In the genomic region with DNA sequence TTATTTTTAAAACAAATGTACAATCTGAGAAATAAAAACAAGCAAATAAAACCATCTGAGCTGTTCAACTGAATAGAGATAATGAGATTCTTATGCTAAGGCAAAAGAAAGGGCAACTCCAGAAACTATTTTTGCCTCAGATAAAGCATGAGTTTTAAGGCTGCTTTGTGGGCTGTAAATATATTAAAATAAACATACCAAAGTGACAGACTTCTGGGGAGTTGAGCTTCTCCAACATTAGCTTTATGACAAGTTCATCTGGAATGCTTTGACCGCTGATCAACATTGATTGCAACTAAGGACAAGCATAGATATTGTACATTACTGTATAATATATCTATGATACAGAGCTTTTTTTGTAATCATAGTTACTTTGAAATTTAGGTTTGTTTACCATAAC, we compare ENCODE assay signal across 24 cellular contexts. TPM values are rescaled to one million over a fixed set of nuclear protein-coding genes. Genes with fewer than 3 reads are reported as not detected.
DNase-seq lines count a peak whose midpoint lies in the region; ATAC-seq and TF ChIP-seq lines count a peak whose summit lies in the region.
"Had no signal": no experiment of that assay in that cellular context is flagged by ENCODE, and none has a peak within 500 bp of the region (broad histone marks: within the 10 kb centered on the region; RNA-seq: fewer than 3 reads in every experiment).

No MANE protein-coding gene starts in this region.

- DNase-seq in A172 (ENCODE audit: low spot score) = peak; percentile 32
- DNase-seq in HFFc6 = peak; percentile 41
- peak; percentile 53 for DNase-seq in astrocyte of the hippocampus (ENCODE audit: low read depth, low spot score)
- peak; percentile 32 for DNase-seq in fibroblast of villous mesenchyme (ENCODE audit: low read depth)
- DNase-seq in SHP77 treated with DMSO at 0.1 percent for 48 hours (lab: John Stamatoyannopoulos, UW) = no peak
- no peak for DNase-seq in DMS79 treated with DMSO at 0.1 percent for 48 hours (lab: John Stamatoyannopoulos, UW)
- DNase-seq: activated T-cell treated with anti-CD3 and anti-CD28 coated beads, Interleukin-2, amount 50 U/mL, for 48 hours; aorta; cerebellar nuclear complex; COR-L47; Karpas-422; NCI-H1694 treated with DMSO at 0.1 percent for 48 hours; NCI-H2171; NCI-H69; nephron progenitor cell; substantia nigra; upper lobe of left lung had no signal

- no peak overlapping the region for H3K4me3 ChIP-seq in fibroblast of villous mesenchyme (ENCODE audit: low read depth, low read length)
- H3K4me3 ChIP-seq: BLaER1, gastroesophageal sphincter, GM12878, SJSA1, upper lobe of left lung had no signal

- no peaks in the 10 kb centered on the region for H3K9me3 Mint-ChIP-seq in HFFc6
- no peaks in the 10 kb centered on the region for H3K9me3 Mint-ChIP-seq in activated T-helper 17 cell treated with anti-CD3 and anti-CD28 coated beads, Interleukin-2, amount 50 U/mL, for 72 hours
- H3K9me3 Mint-ChIP-seq: activated naive CD4-positive, alpha-beta T cell treated with anti-CD3 and anti-CD28 coated beads, Interleukin-2, amount 50 U/mL, for 24 hours had no signal

- peaks cover 21% of the 10 kb centered on the region for H3K4me1 Mint-ChIP-seq in HFFc6 (ENCODE audit: low read depth)
- H3K4me1 Mint-ChIP-seq in activated T-helper 17 cell treated with anti-CD3 and anti-CD28 coated beads, Interleukin-2, amount 50 U/mL, for 72 hours = no peaks in the 10 kb centered on the region
- H3K4me1 Mint-ChIP-seq: activated naive CD4-positive, alpha-beta T cell treated with anti-CD3 and anti-CD28 coated beads, Interleukin-2, amount 50 U/mL, for 24 hours; nephron progenitor cell had no signal

- no peak overlapping the region for H3K27ac Mint-ChIP-seq in HFFc6
- H3K27ac Mint-ChIP-seq in activated T-helper 17 cell treated with anti-CD3 and anti-CD28 coated beads, Interleukin-2, amount 50 U/mL, for 72 hours = no peak overlapping the region
- H3K27ac Mint-ChIP-seq: activated naive CD4-positive, alpha-beta T cell treated with anti-CD3 and anti-CD28 coated beads, Interleukin-2, amount 50 U/mL, for 24 hours; nephron progenitor cell had no signal

- no peaks in the 10 kb centered on the region for H3K36me3 Mint-ChIP-seq in HFFc6 (ENCODE audit: low read depth)
- peaks cover 24% of the 10 kb centered on the region for H3K36me3 Mint-ChIP-seq in activated T-helper 17 cell treated with anti-CD3 and anti-CD28 coated beads, Interleukin-2, amount 50 U/mL, for 72 hours (ENCODE audit: low read depth)

- TF ChIP-seq CTCF in HFFc6 (IDR thresholded peaks at IDR 0.05) (no peak), fibroblast of villous mesenchyme (IDR thresholded peaks at IDR 0.05; ENCODE audit: insufficient read depth, low read depth, low read length) (no peak)

- ATAC-seq in activated T-helper 17 cell treated with anti-CD3 and anti-CD28 coated beads, Interleukin-2, amount 50 U/mL, for 72 hours (replicated peaks) = no peak
- ATAC-seq in GM18873 (IDR thresholded peaks at IDR 0.05; ENCODE audit: low FRiP score, unreplicated experiment) = no peak
- ATAC-seq: gastroesophageal sphincter, GM12878 had no signal

- H3K27me3 Mint-ChIP-seq in HFFc6 (ENCODE audit: insufficient read depth) = no peaks in the 10 kb centered on the region
- H3K27me3 Mint-ChIP-seq in activated T-helper 17 cell treated with anti-CD3 and anti-CD28 coated beads, Interleukin-2, amount 50 U/mL, for 72 hours = no peaks in the 10 kb centered on the region
- H3K27me3 Mint-ChIP-seq: activated naive CD4-positive, alpha-beta T cell treated with anti-CD3 and anti-CD28 coated beads, Interleukin-2, amount 50 U/mL, for 24 hours had no signal

- no peak overlapping the region for H3K4me3 Mint-ChIP-seq in HFFc6
- H3K4me3 Mint-ChIP-seq in activated T-helper 17 cell treated with anti-CD3 and anti-CD28 coated beads, Interleukin-2, amount 50 U/mL, for 72 hours = no peak overlapping the region
- H3K4me3 Mint-ChIP-seq: activated naive CD4-positive, alpha-beta T cell treated with anti-CD3 and anti-CD28 coated beads, Interleukin-2, amount 50 U/mL, for 24 hours; nephron progenitor cell had no signal

RNA-seq across cellular contexts. Expression of a gene that starts 19.3 kb away (rescaled TPM):
- total RNA-seq in A172 (2014; rRNA removed; shearing (Covaris generic)) = 3.2 and 7.2 TPM in 2 replicates
- total RNA-seq in HFFc6 (2021; fragmentation: NEBNext Ultra II Directional; extraction: Animal tissue kit (Norgen Biotek cat#: 25700)) = 1 to 10 TPM; 1.2 to 2.0 (median 1.5) TPM
- total RNA-seq in fibroblast of villous mesenchyme = 3.5 TPM in 2 replicates
- 1 to 10 TPM; 4.0 to 7.9 TPM for total RNA-seq in activated T-helper 17 cell treated with anti-CD3 and anti-CD28 coated beads, Interleukin-2, amount 50 U/mL, for 72 hours

RNA-seq across cellular contexts. Expression of a gene that starts 19.4 kb away (rescaled TPM):
- total RNA-seq in A172 (2014; rRNA removed; shearing (Covaris generic)) = 18.5 and 22.4 TPM in 2 replicates
- total RNA-seq in HFFc6 (2021; fragmentation: NEBNext Ultra II Directional; extraction: Animal tissue kit (Norgen Biotek cat#: 25700)) = 10 to 100 TPM; 14.2 to 18.1 (median 16.6) TPM
- 17.7 and 23.3 TPM in 2 replicates for total RNA-seq in fibroblast of villous mesenchyme
- total RNA-seq in activated T-helper 17 cell treated with anti-CD3 and anti-CD28 coated beads, Interleukin-2, amount 50 U/mL, for 72 hours = 10 to 100 TPM; 10.5 to 18.8 TPM

Comparison
In these comparisons a context has a peak if more than half of its experiments do, and no peak if none do; other contexts are left out.
1. DNase-seq: peak in A172 (single experiment), HFFc6 (single experiment), astrocyte of the hippocampus (single experiment) and fibroblast of villous mesenchyme (single experiment); none in SHP77 treated with DMSO at 0.1 percent for 48 hours (single experiment) and DMS79 treated with DMSO at 0.1 percent for 48 hours (single experiment).